ENCODE assay signal across 29 cellular contexts in genomic region chr15:25408929-25409328, GRCh38. TPM values are rescaled to one million over a fixed set of nuclear protein-coding genes. Genes with fewer than 3 reads are reported as not detected.
DNase-seq lines count a peak whose midpoint lies in the region; ATAC-seq and TF ChIP-seq lines count a peak whose summit lies in the region.
"Had no signal": no experiment of that assay in that cellular context is flagged by ENCODE, and none has a peak within 500 bp of the region (broad histone marks: within the 10 kb centered on the region; RNA-seq: fewer than 3 reads in every experiment).

No MANE protein-coding gene starts in this region.

- H3K4me1 ChIP-seq in CD4-positive, CD25-positive, alpha-beta regulatory T cell (ENCODE audit: control insufficient read depth, insufficient read depth, low read length, poor library complexity, severe bottlenecking) = no peaks in the 10 kb centered on the region
- H3K4me1 ChIP-seq in psoas muscle (peaks cover 42% of the 10 kb centered on the region), Peyer's patch (peaks cover 0 to 20% (median 0%) of the 10 kb centered on the region in 4 donors)
- H3K4me1 ChIP-seq: BE2C, SJCRH30 had no signal

- DNase-seq in CD4-positive, CD25-positive, alpha-beta regulatory T cell = no peak
- no peak for DNase-seq in LNCaP clone FGC (ENCODE audit: low read depth)
- peak; percentile 27 for DNase-seq in epithelial cell of esophagus (ENCODE audit: low read depth)
- no peak for DNase-seq in psoas muscle
- DNase-seq in HCEC 1CT = no peak
- no peak for DNase-seq in activated T-cell treated with anti-CD3 and anti-CD28 coated beads, Interleukin-2, amount 50 U/mL, for 48 hours
- DNase-seq in Peyer's patch = no peak
- DNase-seq: ACHN; BE2C; DMS153; DND-41; H9; Kasumi-1; MV-4-11; NCI-H1105 treated with DMSO at 0.1 percent for 48 hours; NCI-H146; NCI-H1930; NCI-H446 treated with DMSO at 0.1 percent for 48 hours; NCI-H526; NCI-H82; NK-92 treated with Interleukin-12 subunit alpha and Interleukin-12 subunit beta, amount 100 ng/mL, for 24 hours; PC-3; SJCRH30 had no signal

- no peaks in the 10 kb centered on the region for H3K27me3 Mint-ChIP-seq in CD4-positive, CD25-positive, alpha-beta regulatory T cell

- peaks cover 0 to 9% of the 10 kb centered on the region in 2 experiments for H3K9me3 ChIP-seq in CD4-positive, CD25-positive, alpha-beta regulatory T cell (ENCODE audit: control insufficient read depth in 2 of 2, low read length in 2 of 2)
- no peaks in the 10 kb centered on the region for H3K9me3 ChIP-seq in psoas muscle
- H3K9me3 ChIP-seq in Peyer's patch = no peaks in the 10 kb centered on the region
- H3K9me3 ChIP-seq: BE2C, SJCRH30 had no signal

- no peak overlapping the region for H3K27ac ChIP-seq in CD4-positive, CD25-positive, alpha-beta regulatory T cell (ENCODE audit: insufficient read depth, low read length, poor library complexity, severe bottlenecking)
- H3K27ac ChIP-seq in psoas muscle = peak overlapping the region; percentile 36
- H3K27ac ChIP-seq in Peyer's patch = no peak overlapping the region
- H3K27ac ChIP-seq: 22Rv1, HL-60, SJCRH30 had no signal

- H3K27me3 ChIP-seq in CD4-positive, CD25-positive, alpha-beta regulatory T cell (ENCODE audit: control insufficient read depth, insufficient read depth, low read length) = no peaks in the 10 kb centered on the region
- no peaks in the 10 kb centered on the region for H3K27me3 ChIP-seq in psoas muscle (ENCODE audit: insufficient read depth in 3 of 3, low read length in 2 of 3)
- no peaks in the 10 kb centered on the region for H3K27me3 ChIP-seq in Peyer's patch
- H3K27me3 ChIP-seq: BE2C, SJCRH30 had no signal

- 76 to 87% (median 81%) methylated on average over 2 of the region's 2 CpGs for WGBS in psoas muscle, 3 donors

- H3K4me3 Mint-ChIP-seq in CD4-positive, CD25-positive, alpha-beta regulatory T cell = no peak overlapping the region
- H3K4me3 Mint-ChIP-seq: CD14-positive monocyte, GM23338, H9 had no signal

- peaks cover 26% of the 10 kb centered on the region for H3K36me3 ChIP-seq in CD4-positive, CD25-positive, alpha-beta regulatory T cell (ENCODE audit: control insufficient read depth, insufficient read depth, low read length)
- H3K36me3 ChIP-seq in psoas muscle (ENCODE audit: insufficient read depth in 1 of 2, low read depth in 1 of 2) (peaks cover 4 to 14% of the 10 kb centered on the region in 2 donors), Peyer's patch (peaks cover 0 to 20% (median 0%) of the 10 kb centered on the region in 3 donors)
- H3K36me3 ChIP-seq: BE2C had no signal

- peaks cover 26% of the 10 kb centered on the region for H3K36me3 Mint-ChIP-seq in CD4-positive, CD25-positive, alpha-beta regulatory T cell

- intact Hi-C loops in psoas muscle (cut with DNase I) = no loop called here

- no peak for TF ChIP-seq POLR2A in Peyer's patch (IDR thresholded peaks at IDR 0.05)

- no peak for ATAC-seq in CD4-positive, CD25-positive, alpha-beta regulatory T cell (ENCODE audit: low read depth in 2 of 2)
- peak in 3 of 4 donors; percentile 52 to 70 (median 62) for ATAC-seq in psoas muscle
- ATAC-seq in GM21447 (IDR thresholded peaks at IDR 0.05; ENCODE audit: unreplicated experiment) = no peak
- ATAC-seq: GM23338, SK-N-SH treated with all-trans-retinoic acid at 6 μM for 48 hours had no signal

- no peak overlapping the region for H3K27ac Mint-ChIP-seq in CD4-positive, CD25-positive, alpha-beta regulatory T cell
- H3K27ac Mint-ChIP-seq: H9 had no signal

- peak overlapping the region; percentile 22 for H3K4me3 ChIP-seq in CD4-positive, CD25-positive, alpha-beta regulatory T cell (ENCODE audit: low read depth, low read length)
- H3K4me3 ChIP-seq in LNCaP clone FGC (ENCODE audit: low read depth, low read length) = peak overlapping the region; percentile 13; the same call in 1 of the 2 replicates
- no peak overlapping the region for H3K4me3 ChIP-seq in epithelial cell of esophagus (ENCODE audit: low read length)
- H3K4me3 ChIP-seq in psoas muscle = no peak overlapping the region
- H3K4me3 ChIP-seq in Peyer's patch = no peak overlapping the region
- H3K4me3 ChIP-seq: GM23338, SJCRH30 had no signal

- peaks cover 0 to 11% (median 7%) of the 10 kb centered on the region in 7 donors for H3K9me3 Mint-ChIP-seq in CD4-positive, CD25-positive, alpha-beta regulatory T cell
- H3K9me3 Mint-ChIP-seq: GM23338, H9 had no signal

- peaks cover 8 to 68% (median 36%) of the 10 kb centered on the region in 4 donors for H3K4me1 Mint-ChIP-seq in CD4-positive, CD25-positive, alpha-beta regulatory T cell

- TF ChIP-seq CTCF in LNCaP clone FGC (IDR thresholded peaks at IDR 0.05; ENCODE audit: control insufficient read depth, extremely low read depth, insufficient read depth) (no peak), epithelial cell of esophagus (IDR thresholded peaks at IDR 0.05; ENCODE audit: insufficient read depth, low read depth, low read length, missing control alignments) (no peak), psoas muscle (IDR thresholded peaks at IDR 0.05) (no peak), Peyer's patch (IDR thresholded peaks at IDR 0.05) (no peak)

RNA-seq across cellular contexts. Expression of gene UBE3A, which starts 29.9 kb away (rescaled TPM):
- 106 TPM for total RNA-seq in CD4-positive, CD25-positive, alpha-beta regulatory T cell
- 100 to 1,000 TPM in 2 of 4 donors, 10 to 100 TPM in 2; 88.6 to 109 (median 98.7) TPM for polyA plus RNA-seq in CD4-positive, CD25-positive, alpha-beta regulatory T cell
- total RNA-seq in psoas muscle (100 to 1,000 TPM; 144 to 198 (median 159) TPM), Peyer's patch (100 to 1,000 TPM in 2 of 4 donors, 10 to 100 TPM in 2; 52.9 to 106 (median 95.2) TPM)
- polyA plus RNA-seq in psoas muscle = 100 to 1,000 TPM in 1 of 3 donors, 10 to 100 TPM in 2; 53.5 to 131 (median 62.3) TPM

Comparison
In these comparisons a context has a peak if more than half of its experiments do, and no peak if none do; other contexts are left out.
1. ATAC-seq: peak in psoas muscle (3 of 4); none in CD4-positive, CD25-positive, alpha-beta regulatory T cell (0 of 2) and GM21447 (single experiment).
2. H3K4me3 ChIP-seq: peak in CD4-positive, CD25-positive, alpha-beta regulatory T cell (single experiment) and LNCaP clone FGC (single experiment); none in epithelial cell of esophagus (single experiment), psoas muscle (single experiment) and Peyer's patch (0 of 4).